Comparison of ENCODE assay signal across 20 cellular contexts in genomic region chr1:201269900-201270410, GRCh38. TPM values are rescaled to one million over a fixed set of nuclear protein-coding genes. Genes with fewer than 3 reads are reported as not detected.
"Had no signal": no experiment of that assay in that cellular context is flagged by ENCODE, and none has a peak within 500 bp of the region (broad histone marks: within the 10 kb centered on the region; RNA-seq: fewer than 3 reads in every experiment).

No MANE protein-coding gene starts in this region.

- H3K36me3 ChIP-seq: upper lobe of left lung had no signal

- H3K27ac Mint-ChIP-seq: activated CD4-positive, alpha-beta memory T cell treated with anti-CD3 and anti-CD28 coated beads for 36 hours; activated CD4-positive, alpha-beta T cell treated with anti-CD3 and anti-CD28 coated beads for 36 hours; activated naive CD4-positive, alpha-beta T cell treated with anti-CD3 and anti-CD28 coated beads, Interleukin-2, amount 50 U/mL, for 72 hours; activated T-cell treated with anti-CD3 and anti-CD28 coated beads, Interleukin-2, amount 50 U/mL, for 24 hours; naive thymus-derived CD4-positive, alpha-beta T cell; stimulated activated naive CD8-positive, alpha-beta T cell treated with anti-CD3 and anti-CD28 coated beads, Interleukin-15, amount 100 ng/mL, for 72 hours had no signal

- H3K36me3 Mint-ChIP-seq: activated CD4-positive, alpha-beta memory T cell treated with anti-CD3 and anti-CD28 coated beads for 36 hours; activated naive CD4-positive, alpha-beta T cell treated with anti-CD3 and anti-CD28 coated beads, Interleukin-2, amount 50 U/mL, for 72 hours; naive thymus-derived CD4-positive, alpha-beta T cell had no signal

- H3K4me3 ChIP-seq: body of pancreas, coronary artery, lung, testis, upper lobe of left lung had no signal

- FAIRE-seq: endothelial cell of umbilical vein had no signal

- H3K4me1 ChIP-seq: body of pancreas, testis had no signal

- H3K9me3 Mint-ChIP-seq: activated CD4-positive, alpha-beta memory T cell treated with anti-CD3 and anti-CD28 coated beads for 36 hours; activated naive CD4-positive, alpha-beta T cell treated with anti-CD3 and anti-CD28 coated beads, Interleukin-2, amount 50 U/mL, for 72 hours; activated T-cell treated with anti-CD3 and anti-CD28 coated beads, Interleukin-2, amount 50 U/mL, for 24 hours; central memory CD8-positive, alpha-beta T cell; naive thymus-derived CD4-positive, alpha-beta T cell; stimulated activated naive CD8-positive, alpha-beta T cell treated with anti-CD3 and anti-CD28 coated beads, Interleukin-15, amount 100 ng/mL, for 72 hours had no signal

- H3K9ac ChIP-seq: SK-N-SH had no signal

- H3K4me3 Mint-ChIP-seq: activated CD4-positive, alpha-beta memory T cell treated with anti-CD3 and anti-CD28 coated beads for 36 hours; activated CD4-positive, alpha-beta T cell treated with anti-CD3 and anti-CD28 coated beads for 36 hours; activated T-cell treated with anti-CD3 and anti-CD28 coated beads, Interleukin-2, amount 50 U/mL, for 24 hours; central memory CD8-positive, alpha-beta T cell; naive thymus-derived CD4-positive, alpha-beta T cell; stimulated activated naive CD8-positive, alpha-beta T cell treated with anti-CD3 and anti-CD28 coated beads, Interleukin-15, amount 100 ng/mL, for 72 hours had no signal

- H3K9me3 ChIP-seq: body of pancreas, SK-N-SH, testis, upper lobe of left lung had no signal

- H3K27ac ChIP-seq: body of pancreas, coronary artery, testis, upper lobe of left lung had no signal

- H3K27me3 ChIP-seq: body of pancreas, testis, upper lobe of left lung had no signal

- H3K4me1 Mint-ChIP-seq: activated CD4-positive, alpha-beta T cell treated with anti-CD3 and anti-CD28 coated beads for 36 hours; central memory CD8-positive, alpha-beta T cell; stimulated activated naive CD8-positive, alpha-beta T cell treated with anti-CD3 and anti-CD28 coated beads, Interleukin-15, amount 100 ng/mL, for 72 hours had no signal

- DNase-seq: activated CD4-positive, alpha-beta memory T cell treated with anti-CD3 and anti-CD28 coated beads for 36 hours; activated CD4-positive, alpha-beta T cell treated with anti-CD3 and anti-CD28 coated beads for 36 hours; activated gamma-delta T cell; activated T-cell treated with anti-CD3 and anti-CD28 coated beads, Interleukin-2, amount 50 U/mL, for 24 hours; body of pancreas; effector CD4-positive, alpha-beta T cell; foreskin melanocyte; left colon; naive thymus-derived CD4-positive, alpha-beta T cell; SK-N-SH; stimulated activated naive CD8-positive, alpha-beta T cell treated with anti-CD3 and anti-CD28 coated beads, Interleukin-15, amount 100 ng/mL, for 72 hours; T-helper 1 cell; T1000; testis; upper lobe of left lung had no signal

- ATAC-seq: activated CD4-positive, alpha-beta T cell treated with anti-CD3 and anti-CD28 coated beads for 36 hours; activated naive CD4-positive, alpha-beta T cell treated with anti-CD3 and anti-CD28 coated beads, Interleukin-2, amount 50 U/mL, for 72 hours; body of pancreas; left colon; naive thymus-derived CD4-positive, alpha-beta T cell; stimulated activated naive CD8-positive, alpha-beta T cell treated with anti-CD3 and anti-CD28 coated beads, Interleukin-15, amount 100 ng/mL, for 72 hours had no signal

RNA-seq across cellular contexts. Expression of gene PKP1, which starts 13.4 kb away (rescaled TPM):
- total RNA-seq: activated CD4-positive, alpha-beta memory T cell treated with anti-CD3 and anti-CD28 coated beads for 36 hours; activated CD4-positive, alpha-beta T cell treated with anti-CD3 and anti-CD28 coated beads for 36 hours; activated naive CD4-positive, alpha-beta T cell treated with anti-CD3 and anti-CD28 coated beads, Interleukin-2, amount 50 U/mL, for 72 hours; endothelial cell of umbilical vein; naive thymus-derived CD4-positive, alpha-beta T cell had no signal
